16 cellular contexts compared by ENCODE assay signal in the genomic region with DNA sequence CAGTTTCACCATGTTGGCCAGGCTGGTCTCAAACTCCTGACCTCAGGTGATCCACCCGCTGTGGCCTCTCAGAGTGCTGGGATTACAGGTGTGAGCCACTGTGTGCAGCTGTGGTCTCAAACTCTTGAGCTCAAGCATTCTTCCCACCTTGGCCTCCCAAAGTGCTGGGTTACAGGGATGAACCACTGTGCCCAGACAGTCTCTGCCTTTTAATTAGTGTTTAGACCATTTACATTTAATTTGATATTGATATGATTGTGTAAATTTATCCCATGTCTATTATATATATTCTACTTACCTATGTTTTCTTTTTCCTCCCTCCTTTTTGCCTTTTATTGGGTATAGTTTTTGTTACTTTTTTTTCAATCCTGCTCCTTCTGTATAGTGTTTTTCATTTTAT. TPM values are rescaled to one million over a fixed set of nuclear protein-coding genes. Genes with fewer than 3 reads are reported as not detected.
A peak's percentile ranks its signal among the peaks of the same experiment; 100 is the strongest.
DNase-seq lines count a peak whose midpoint lies in the region; ATAC-seq, FAIRE-seq and TF ChIP-seq lines count a peak whose summit lies in the region.
"Had no signal": no experiment of that assay in that cellular context is flagged by ENCODE, and none has a peak within 500 bp of the region (broad histone marks: within the 10 kb centered on the region; RNA-seq: fewer than 3 reads in every experiment).

No MANE protein-coding gene starts in this region.

- no peak overlapping the region for H3K4me3 ChIP-seq in endothelial cell of umbilical vein (replicated peaks in 1 of 3; ENCODE audit: insufficient read depth in 1 of 3, low read depth in 1 of 3, low read length in 3 of 3)

- peaks cover 45% of the 10 kb centered on the region for H3K4me1 Mint-ChIP-seq in activated naive CD4-positive, alpha-beta T cell treated with anti-CD3 and anti-CD28 coated beads, Interleukin-2, amount 10 ng/mL, durations not matched to agents 7 days and 5 days
- peaks cover 37% of the 10 kb centered on the region for H3K4me1 Mint-ChIP-seq in stimulated activated naive CD8-positive, alpha-beta T cell treated with anti-CD3 and anti-CD28 coated beads, Interleukin-15, amount 100 ng/mL, for 72 hours

- TF ChIP-seq CTCF in VCaP (conservative IDR thresholded peaks at IDR 0.05) (no peak), endothelial cell of umbilical vein (IDR thresholded peaks at IDR 0.05; ENCODE audit: extremely low read depth in 1 of 2, insufficient read depth in 1 of 2, low read depth in 1 of 2, low read length in 2 of 2) (no peak)

- CTCF ChIA-PET in activated naive CD4-positive, alpha-beta T cell treated with anti-CD3 and anti-CD28 coated beads, Interleukin-2, amount 10 ng/mL, durations not matched to agents 7 days and 5 days (lab: Charles Lee), result no interaction called here
- CTCF ChIA-PET in endothelial cell of umbilical vein (lab: Charles Lee), result interaction anchor here (1.1 to 2.4 kb wide), 3 partner anchors 10 to 132 kb away, joined by 3 to 16 read pairs (median 5); a partner anchor contains a TSS

- no TSS peak for BruUV-seq in endothelial cell of umbilical vein (replicated peaks; lab: Mats Ljungman, UMichigan)

- DNase-seq in activated naive CD4-positive, alpha-beta T cell treated with anti-CD3 and anti-CD28 coated beads, Interleukin-2, amount 10 ng/mL, durations not matched to agents 7 days and 5 days, result no peak
- DNase-seq in activated naive CD4-positive, alpha-beta T cell (lab: John Stamatoyannopoulos, UW), result no peak
- DNase-seq in endothelial cell of umbilical vein (ENCODE audit: low read depth, low spot score) (no peak), epidermal melanocyte (ENCODE audit: insufficient read length, low spot score) (no peak), retina (no peak), DMS153 (lab: John Stamatoyannopoulos, UW) (no peak)
- DNase-seq in stimulated activated naive CD8-positive, alpha-beta T cell treated with anti-CD3 and anti-CD28 coated beads, Interleukin-15, amount 100 ng/mL, for 72 hours, result no peak
- DNase-seq: hypothalamus; NCI-H1694; NCI-H510A; OCI-M1; stimulated activated CD4-positive, alpha-beta T cell treated with anti-CD3 and anti-CD28 coated beads, Interleukin-1b, Interleukin-23, amount 100 ng/mL, for 48 hours; trophoblast cell had no signal

- H3K36me3 ChIP-seq in endothelial cell of umbilical vein (ENCODE audit: control insufficient read depth in 2 of 2, extremely low read depth in 1 of 2, insufficient read depth in 2 of 2, low read length in 2 of 2), result peaks cover 0 to 12% of the 10 kb centered on the region in 2 experiments

- no peak for ATAC-seq in stimulated activated naive CD8-positive, alpha-beta T cell treated with anti-CD3 and anti-CD28 coated beads, Interleukin-15, amount 100 ng/mL, for 72 hours

- peak overlapping the region; percentile 84 for H3K4me3 Mint-ChIP-seq in activated naive CD4-positive, alpha-beta T cell treated with anti-CD3 and anti-CD28 coated beads, Interleukin-2, amount 10 ng/mL, durations not matched to agents 7 days and 5 days
- H3K4me3 Mint-ChIP-seq in stimulated activated naive CD8-positive, alpha-beta T cell treated with anti-CD3 and anti-CD28 coated beads, Interleukin-15, amount 100 ng/mL, for 72 hours, result peak overlapping the region; percentile 55 to 92

- peaks cover 22% of the 10 kb centered on the region for H3K4me1 ChIP-seq in endothelial cell of umbilical vein (ENCODE audit: control insufficient read depth, extremely low read depth, insufficient read depth, low read length)

- no peaks in the 10 kb centered on the region for H3K9me1 ChIP-seq in endothelial cell of umbilical vein (replicated peaks; ENCODE audit: control insufficient read depth, extremely low read depth, insufficient read depth, low read length)

- peaks cover 2% of the 10 kb centered on the region for H3K9me3 Mint-ChIP-seq in activated naive CD4-positive, alpha-beta T cell treated with anti-CD3 and anti-CD28 coated beads, Interleukin-2, amount 10 ng/mL, durations not matched to agents 7 days and 5 days
- H3K9me3 Mint-ChIP-seq in stimulated activated naive CD8-positive, alpha-beta T cell treated with anti-CD3 and anti-CD28 coated beads, Interleukin-15, amount 100 ng/mL, for 72 hours, result no peaks in the 10 kb centered on the region

- H3K27ac Mint-ChIP-seq in activated naive CD4-positive, alpha-beta T cell treated with anti-CD3 and anti-CD28 coated beads, Interleukin-2, amount 10 ng/mL, durations not matched to agents 7 days and 5 days, result peak overlapping the region; percentile 4
- H3K27ac Mint-ChIP-seq in stimulated activated naive CD8-positive, alpha-beta T cell treated with anti-CD3 and anti-CD28 coated beads, Interleukin-15, amount 100 ng/mL, for 72 hours, result no peak overlapping the region

- no peak for FAIRE-seq in endothelial cell of umbilical vein (lab: Jason Lieb, UNC)

- H4K20me1 ChIP-seq in endothelial cell of umbilical vein (replicated peaks; ENCODE audit: control insufficient read depth, extremely low read depth, insufficient read depth, low read length), result no peaks in the 10 kb centered on the region

- H3K9me3 ChIP-seq in endothelial cell of umbilical vein (replicated peaks; ENCODE audit: control insufficient read depth, insufficient read depth, low read length), result no peaks in the 10 kb centered on the region

- no peaks in the 10 kb centered on the region for H3K27me3 ChIP-seq in endothelial cell of umbilical vein (ENCODE audit: control insufficient read depth in 2 of 2, insufficient read depth in 2 of 2, low read length in 2 of 2)

- TF ChIP-seq POLR2A in endothelial cell of umbilical vein (IDR thresholded peaks at IDR 0.05; ENCODE audit: low read depth, low read length), result no peak

- intact Hi-C loops in endothelial cell of umbilical vein (cut with micrococcal nuclease), result no loop called here

- H3K9ac ChIP-seq in endothelial cell of umbilical vein (replicated peaks; ENCODE audit: extremely low read depth, insufficient read depth, low read length), result no peak overlapping the region

- POLR2A ChIA-PET in endothelial cell of umbilical vein (lab: Charles Lee), result no interaction called here

- peak overlapping the region; percentile 99 for H3K4me2 ChIP-seq in endothelial cell of umbilical vein (ENCODE audit: insufficient read depth, low read length)

- H3K79me2 ChIP-seq in endothelial cell of umbilical vein (ENCODE audit: control insufficient read depth, insufficient read depth, low read length), result peaks cover 5% of the 10 kb centered on the region

- H3K27me3 Mint-ChIP-seq in activated naive CD4-positive, alpha-beta T cell treated with anti-CD3 and anti-CD28 coated beads, Interleukin-2, amount 10 ng/mL, durations not matched to agents 7 days and 5 days, result no peaks in the 10 kb centered on the region
- H3K27me3 Mint-ChIP-seq in stimulated activated naive CD8-positive, alpha-beta T cell treated with anti-CD3 and anti-CD28 coated beads, Interleukin-15, amount 100 ng/mL, for 72 hours, result no peaks in the 10 kb centered on the region

- H3K27ac ChIP-seq in VCaP (peak overlapping the region; percentile 70), endothelial cell of umbilical vein (ENCODE audit: insufficient read depth, low read depth, low read length) (no peak overlapping the region)

- H2AFZ ChIP-seq in endothelial cell of umbilical vein (ENCODE audit: low read depth, low read length), result no peak overlapping the region

- H3K36me3 Mint-ChIP-seq in activated naive CD4-positive, alpha-beta T cell treated with anti-CD3 and anti-CD28 coated beads, Interleukin-2, amount 10 ng/mL, durations not matched to agents 7 days and 5 days, result peaks cover 25% of the 10 kb centered on the region

- dilution Hi-C loops in endothelial cell of umbilical vein (cut with MboI; ENCODE audit: extremely low pct_ligation_motif_present, low sequenced_read_pairs), result no loop called here

RNA-seq across cellular contexts. Expression of a gene that starts 1.9 kb away (rescaled TPM):
- 24.3 and 25.0 TPM in 2 replicates for total RNA-seq in endothelial cell of umbilical vein
- 30.8 and 39.6 TPM in 2 replicates for polyA plus RNA-seq in endothelial cell of umbilical vein
- 19.6 and 27.0 TPM in 2 replicates for polyA plus RNA-seq in endothelial cell of umbilical vein (2011; cell fraction: cytosol; rRNA removed)
- polyA plus RNA-seq in endothelial cell of umbilical vein (2011; cell fraction: nucleus; rRNA removed), result 10.9 and 11.0 TPM in 2 replicates
- polyA plus RNA-seq in endothelial cell of umbilical vein (2012), result 14.7 and 27.3 TPM in 2 replicates
- 7.9 and 10.1 TPM in 2 replicates for polyA minus RNA-seq in endothelial cell of umbilical vein
- 8.9 TPM for polyA minus RNA-seq in endothelial cell of umbilical vein (2011; cell fraction: cytosol; rRNA and poly(A)+ RNA removed)
- polyA minus RNA-seq in endothelial cell of umbilical vein (2011; cell fraction: nucleus; rRNA and poly(A)+ RNA removed), result 1.5 and 5.5 TPM in 2 replicates

RNA-seq across cellular contexts. Expression of a gene that starts 2.3 kb away (rescaled TPM):
- 46.3 and 47.6 TPM in 2 replicates for total RNA-seq in endothelial cell of umbilical vein
- 72.5 and 76.4 TPM in 2 replicates for polyA plus RNA-seq in endothelial cell of umbilical vein
- 60.7 and 64.3 TPM in 2 replicates for polyA plus RNA-seq in endothelial cell of umbilical vein (2011; cell fraction: cytosol; rRNA removed)
- 103 and 122 TPM in 2 replicates for polyA plus RNA-seq in endothelial cell of umbilical vein (2011; cell fraction: nucleus; rRNA removed)
- polyA plus RNA-seq in endothelial cell of umbilical vein (2012), result 50.3 and 55.6 TPM in 2 replicates
- 42.0 and 44.3 TPM in 2 replicates for polyA minus RNA-seq in endothelial cell of umbilical vein
- 3.8 TPM for polyA minus RNA-seq in endothelial cell of umbilical vein (2011; cell fraction: cytosol; rRNA and poly(A)+ RNA removed)
- 26.0 and 26.2 TPM in 2 replicates for polyA minus RNA-seq in endothelial cell of umbilical vein (2011; cell fraction: nucleus; rRNA and poly(A)+ RNA removed)

RNA-seq across cellular contexts. Expression of a gene that starts 10.3 kb away (rescaled TPM):
- total RNA-seq in endothelial cell of umbilical vein, result not detected in 2 replicates
- polyA plus RNA-seq in endothelial cell of umbilical vein, result 0.07 TPM in 1 of 2 replicates, not detected in the other
- polyA plus RNA-seq in endothelial cell of umbilical vein (2011; cell fraction: cytosol; rRNA removed), result 0.06 TPM in 1 of 2 replicates, not detected in the other
- polyA plus RNA-seq in endothelial cell of umbilical vein (2011; cell fraction: nucleus; rRNA removed), result 0.64 and 0.70 TPM in 2 replicates
- not detected in 2 replicates for polyA plus RNA-seq in endothelial cell of umbilical vein (2012)
- polyA minus RNA-seq in endothelial cell of umbilical vein, result not detected in 2 replicates
- not detected for polyA minus RNA-seq in endothelial cell of umbilical vein (2011; cell fraction: cytosol; rRNA and poly(A)+ RNA removed)
- not detected in 2 replicates for polyA minus RNA-seq in endothelial cell of umbilical vein (2011; cell fraction: nucleus; rRNA and poly(A)+ RNA removed)
- total RNA-seq: dermis microvascular lymphatic vessel endothelial cell, SK-MEL-5 had no signal

RNA-seq across cellular contexts. Expression of a gene that starts 23.6 kb away (rescaled TPM):
- 6.6 and 10.1 TPM in 2 replicates for total RNA-seq in endothelial cell of umbilical vein
- 4.7 and 5.3 TPM in 2 replicates for polyA plus RNA-seq in endothelial cell of umbilical vein
- 3.3 and 4.7 TPM in 2 replicates for polyA plus RNA-seq in endothelial cell of umbilical vein (2011; cell fraction: cytosol; rRNA removed)
- polyA plus RNA-seq in endothelial cell of umbilical vein (2011; cell fraction: nucleus; rRNA removed), result 4.1 and 6.6 TPM in 2 replicates
- 6.0 and 6.2 TPM in 2 replicates for polyA plus RNA-seq in endothelial cell of umbilical vein (2012)
- polyA minus RNA-seq in endothelial cell of umbilical vein, result 2.8 and 4.9 TPM in 2 replicates
- polyA minus RNA-seq in endothelial cell of umbilical vein (2011; cell fraction: cytosol; rRNA and poly(A)+ RNA removed), result 2.4 TPM
- 0.96 and 1.4 TPM in 2 replicates for polyA minus RNA-seq in endothelial cell of umbilical vein (2011; cell fraction: nucleus; rRNA and poly(A)+ RNA removed)

RNA-seq across cellular contexts. Expression of a gene that starts 28.9 kb away (rescaled TPM):
- total RNA-seq in endothelial cell of umbilical vein, result 38.5 and 40.3 TPM in 2 replicates
- polyA plus RNA-seq in endothelial cell of umbilical vein, result 43.7 and 58.6 TPM in 2 replicates
- polyA plus RNA-seq in endothelial cell of umbilical vein (2011; cell fraction: cytosol; rRNA removed), result 19.3 and 24.4 TPM in 2 replicates
- polyA plus RNA-seq in endothelial cell of umbilical vein (2011; cell fraction: nucleus; rRNA removed), result 169 and 186 TPM in 2 replicates
- 18.8 and 22.5 TPM in 2 replicates for polyA plus RNA-seq in endothelial cell of umbilical vein (2012)
- 25.0 and 37.0 TPM in 2 replicates for polyA minus RNA-seq in endothelial cell of umbilical vein
- polyA minus RNA-seq in endothelial cell of umbilical vein (2011; cell fraction: cytosol; rRNA and poly(A)+ RNA removed), result 28.2 TPM
- polyA minus RNA-seq in endothelial cell of umbilical vein (2011; cell fraction: nucleus; rRNA and poly(A)+ RNA removed), result 37.9 and 41.1 TPM in 2 replicates
